In genomic region chr19:44661904-44662303, GRCh38 we compare ENCODE assay signal across 33 cellular contexts. TPM values are rescaled to one million over a fixed set of nuclear protein-coding genes. Genes with fewer than 3 reads are reported as not detected.
"Had no signal": no experiment of that assay in that cellular context is flagged by ENCODE, and none has a peak within 500 bp of the region (broad histone marks: within the 10 kb centered on the region; RNA-seq: fewer than 3 reads in every experiment).

No MANE protein-coding gene starts in this region.

- DNase-seq: activated CD4-positive, alpha-beta T cell treated with anti-CD3 and anti-CD28 coated beads for 4 hours; activated CD4-positive, alpha-beta T cell treated with anti-CD3 and anti-CD28 coated beads, Interleukin-2, amount 50 U/mL, for 48 hours; activated CD8-positive, alpha-beta memory T cell treated with anti-CD3 and anti-CD28 coated beads for 24 hours; activated effector memory CD4-positive, alpha-beta T cell treated with anti-CD3 and anti-CD28 coated beads, Interleukin-2, amount 50 U/mL, for 16 hours; activated naive CD4-positive, alpha-beta T cell treated with anti-CD3 and anti-CD28 coated beads for 36 hours; activated naive CD8-positive, alpha-beta T cell treated with anti-CD3 and anti-CD28 coated beads for 36 hours; adrenal gland; aorta; dorsolateral prefrontal cortex; effector memory CD4-positive, alpha-beta T cell; foreskin melanocyte; islet precursor cell; left ventricle myocardium inferior; mucosa of descending colon; naive B cell; ovary; small intestine; stimulated activated CD4-positive, alpha-beta T cell treated with anti-CD3 and anti-CD28 coated beads, Interleukin-4, amount 100 ng/mL, for 4 hours; stimulated activated CD8-positive, alpha-beta memory T cell treated with anti-CD3 and anti-CD28 coated beads, Interleukin-4, amount 100 ng/mL, for 48 hours; stimulated activated naive CD8-positive, alpha-beta T cell treated with anti-CD3 and anti-CD28 coated beads, Interleukin-15, amount 100 ng/mL, for 72 hours; uterus had no signal

- H3K4me3 Mint-ChIP-seq: activated naive CD4-positive, alpha-beta T cell treated with anti-CD3 and anti-CD28 coated beads for 36 hours; activated naive CD8-positive, alpha-beta T cell treated with anti-CD3 and anti-CD28 coated beads for 36 hours; naive B cell; stimulated activated memory B cell treated with anti-CD40 and anti-IgM and Interleukin-4, amounts not matched to agents 10 μg/mL and 1 μg/mL and 100 μg/mL, for 72 hours; stimulated activated naive CD8-positive, alpha-beta T cell treated with anti-CD3 and anti-CD28 coated beads, Interleukin-15, amount 100 ng/mL, for 72 hours; T-helper 2 cell treated with Interferon-gamma antibody and Interleukin-4, amounts not matched to agents 5 μg/mL and 100 μg/mL, for 36 hours; type B pancreatic cell had no signal

- H3K9me3 ChIP-seq: adrenal gland, body of pancreas, left ventricle myocardium inferior, mucosa of descending colon, ovary, right lobe of liver, uterus had no signal

- H3K27me3 ChIP-seq: adrenal gland, body of pancreas, dorsolateral prefrontal cortex, ovary, right lobe of liver, uterus had no signal

- H3K36me3 Mint-ChIP-seq: naive B cell; stimulated activated memory B cell treated with anti-CD40 and anti-IgM and Interleukin-4, amounts not matched to agents 10 μg/mL and 1 μg/mL and 100 μg/mL, for 72 hours had no signal

- H3K9me3 Mint-ChIP-seq: activated naive CD4-positive, alpha-beta T cell treated with anti-CD3 and anti-CD28 coated beads for 36 hours; activated naive CD8-positive, alpha-beta T cell treated with anti-CD3 and anti-CD28 coated beads for 36 hours; naive B cell; stimulated activated memory B cell treated with anti-CD40 and anti-IgM and Interleukin-4, amounts not matched to agents 10 μg/mL and 1 μg/mL and 100 μg/mL, for 72 hours; stimulated activated naive CD8-positive, alpha-beta T cell treated with anti-CD3 and anti-CD28 coated beads, Interleukin-15, amount 100 ng/mL, for 72 hours; T-helper 2 cell treated with Interferon-gamma antibody and Interleukin-4, amounts not matched to agents 5 μg/mL and 100 μg/mL, for 36 hours; type B pancreatic cell had no signal

- H3K4me1 ChIP-seq: body of pancreas, uterus had no signal

- H3K36me3 ChIP-seq: ovary, uterus had no signal

- ATAC-seq: body of pancreas; mucosa of descending colon; right lobe of liver; stimulated activated memory B cell treated with anti-CD40 and anti-IgM and Interleukin-4, amounts not matched to agents 10 μg/mL and 1 μg/mL and 100 μg/mL, for 72 hours; stimulated activated naive CD8-positive, alpha-beta T cell treated with anti-CD3 and anti-CD28 coated beads, Interleukin-15, amount 100 ng/mL, for 72 hours had no signal

- H3K27me3 Mint-ChIP-seq: activated naive CD8-positive, alpha-beta T cell treated with anti-CD3 and anti-CD28 coated beads for 36 hours; progenitor cell of endocrine pancreas; stimulated activated naive CD8-positive, alpha-beta T cell treated with anti-CD3 and anti-CD28 coated beads, Interleukin-15, amount 100 ng/mL, for 72 hours; type B pancreatic cell had no signal

- H3K27ac ChIP-seq: body of pancreas, left ventricle myocardium inferior, ovary, right lobe of liver, uterus had no signal

- H3K4me3 ChIP-seq: adrenal gland, body of pancreas, dorsolateral prefrontal cortex, left ventricle myocardium inferior, mucosa of descending colon, ovary, right lobe of liver, uterus had no signal

- H3K27ac Mint-ChIP-seq: activated naive CD4-positive, alpha-beta T cell treated with anti-CD3 and anti-CD28 coated beads for 36 hours; activated naive CD8-positive, alpha-beta T cell treated with anti-CD3 and anti-CD28 coated beads for 36 hours; naive B cell; progenitor cell of endocrine pancreas; stimulated activated memory B cell treated with anti-CD40 and anti-IgM and Interleukin-4, amounts not matched to agents 10 μg/mL and 1 μg/mL and 100 μg/mL, for 72 hours; stimulated activated naive CD8-positive, alpha-beta T cell treated with anti-CD3 and anti-CD28 coated beads, Interleukin-15, amount 100 ng/mL, for 72 hours; T-helper 2 cell treated with Interferon-gamma antibody and Interleukin-4, amounts not matched to agents 5 μg/mL and 100 μg/mL, for 36 hours; type B pancreatic cell had no signal

- FAIRE-seq: colon, small intestine had no signal

RNA-seq across cellular contexts. Expression of gene CEACAM16, which starts 37.0 kb away (rescaled TPM):
- total RNA-seq: activated naive CD4-positive, alpha-beta T cell treated with anti-CD3 and anti-CD28 coated beads for 36 hours; activated naive CD8-positive, alpha-beta T cell treated with anti-CD3 and anti-CD28 coated beads for 36 hours; dorsolateral prefrontal cortex; left ventricle myocardium inferior; mesenteric fat pad; ovary; progenitor cell of endocrine pancreas; renal cortical epithelial cell; right lobe of liver; uterus had no signal
- polyA plus RNA-seq: aorta, neural cell, ovary, small intestine had no signal

RNA-seq across cellular contexts. Expression of gene IGSF23, which starts 48.5 kb away (rescaled TPM):
- total RNA-seq: activated naive CD4-positive, alpha-beta T cell treated with anti-CD3 and anti-CD28 coated beads for 36 hours; activated naive CD8-positive, alpha-beta T cell treated with anti-CD3 and anti-CD28 coated beads for 36 hours; adrenal gland; aorta; dorsolateral prefrontal cortex; left ventricle myocardium inferior; lung microvascular endothelial cell; mesenteric fat pad; mucosa of descending colon; uterus had no signal
- polyA plus RNA-seq: adrenal gland, esophagus, neural cell, ovary had no signal
